In the genomic region with DNA sequence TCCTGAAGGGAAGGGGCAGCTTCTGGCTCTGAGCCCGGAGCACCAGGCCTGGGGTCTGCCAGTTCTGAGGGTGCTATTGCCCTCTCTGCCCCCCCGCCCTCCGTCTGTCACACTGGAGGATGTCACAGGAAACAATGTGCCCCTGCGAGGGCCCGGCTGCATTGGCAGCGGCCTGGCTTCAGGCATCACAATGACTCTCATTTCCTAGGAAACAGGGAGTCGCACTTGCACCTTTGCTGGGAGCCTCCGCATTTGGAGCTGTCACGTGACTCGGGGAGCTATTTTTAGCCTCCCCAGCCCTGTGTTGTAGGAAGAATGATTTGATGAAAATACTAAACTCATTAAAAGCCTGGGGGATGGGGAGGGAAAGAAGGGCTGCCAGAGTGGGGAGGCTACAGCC, we compare ENCODE assay signal across 12 cellular contexts.
DNase-seq lines count a peak whose midpoint lies in the region; ATAC-seq, FAIRE-seq and TF ChIP-seq lines count a peak whose summit lies in the region.
"Had no signal": no experiment of that assay in that cellular context is flagged by ENCODE, and none has a peak within 500 bp of the region (broad histone marks: within the 10 kb centered on the region; RNA-seq: fewer than 3 reads in every experiment).

No MANE protein-coding gene starts in this region.

- peak overlapping the region; percentile 0 to 73 (median 56); a peak in 19 of 22 replicates for H3K4me2 ChIP-seq in BLaER1 treated with 17β-estradiol and CSF1 and Interleukin-3, amounts not matched to agents 10 nM and 100 nM
- no peak overlapping the region for H3K4me2 ChIP-seq in fibroblast of lung (ENCODE audit: extremely low read depth, insufficient read depth, low read length)
- no peak overlapping the region for H3K4me2 ChIP-seq in neural progenitor cell
- H3K4me2 ChIP-seq: smooth muscle cell had no signal

- H3K79me2 ChIP-seq in fibroblast of lung (ENCODE audit: control insufficient read depth, insufficient read depth, low read length) (no peaks in the 10 kb centered on the region), neural progenitor cell (ENCODE audit: low read depth) (no peaks in the 10 kb centered on the region)

- no peaks in the 10 kb centered on the region; a peak in 1 of 22 replicates for H3K9me3 ChIP-seq in BLaER1 treated with 17β-estradiol and CSF1 and Interleukin-3, amounts not matched to agents 10 nM and 100 nM (replicated peaks in 1 of 11)
- H3K9me3 ChIP-seq in fibroblast of lung (ENCODE audit: control insufficient read depth, insufficient read depth, low read depth, low read length) = no peaks in the 10 kb centered on the region
- H3K9me3 ChIP-seq in neural progenitor cell (ENCODE audit: low read depth) = no peaks in the 10 kb centered on the region
- H3K9me3 ChIP-seq in naive thymus-derived CD4-positive, alpha-beta T cell (ENCODE audit: control insufficient read depth in 2 of 3, low read length in 3 of 3) = no peaks in the 10 kb centered on the region

- peak; percentile 79 for DNase-seq in NCI-H2227 (lab: John Stamatoyannopoulos, UW; ENCODE audit: unreplicated experiment)
- DNase-seq in fibroblast of lung (ENCODE audit: low read depth in 2 of 2) = peak; percentile 43 to 49
- no peak for DNase-seq in neural progenitor cell (ENCODE audit: low spot score)
- DNase-seq in naive thymus-derived CD4-positive, alpha-beta T cell = no peak
- no peak for DNase-seq in NCI-H128 (lab: John Stamatoyannopoulos, UW; ENCODE audit: unreplicated experiment)
- no peak for DNase-seq in GM12891 (ENCODE audit: insufficient read length, low spot score)
- DNase-seq: mammary epithelial cell had no signal

- H3F3A ChIP-seq in neural progenitor cell (ENCODE audit: low read depth) = no peaks in the 10 kb centered on the region

- FAIRE-seq in GM12891 (lab: Jason Lieb, UNC) = no peak

- no peak for TF ChIP-seq CTCF in fibroblast of lung (conservative IDR thresholded peaks at IDR 0.05 in 1 of 2, IDR thresholded peaks at IDR 0.05 in 1 of 2; ENCODE audit: low read depth in 1 of 2, low read length in 2 of 2)
- no peak for TF ChIP-seq CTCF in neural progenitor cell (IDR thresholded peaks at IDR 0.05)

- H3K4me1 Mint-ChIP-seq in neural progenitor cell = peaks cover 19% of the 10 kb centered on the region
- peaks cover 0 to 5% (median 0%) of the 10 kb centered on the region in 7 donors for H3K4me1 Mint-ChIP-seq in naive thymus-derived CD4-positive, alpha-beta T cell
- H3K4me1 Mint-ChIP-seq: activated T-helper 17 cell treated with anti-CD3 and anti-CD28 coated beads, Interleukin-2, amount 50 U/mL, for 72 hours; B cell had no signal

- H3K27ac ChIP-seq in BLaER1 treated with 17β-estradiol and CSF1 and Interleukin-3, amounts not matched to agents 10 nM and 100 nM = no peak overlapping the region
- H3K27ac ChIP-seq in fibroblast of lung (ENCODE audit: insufficient read depth, low read length) (no peak overlapping the region), neural progenitor cell (no peak overlapping the region)
- H3K27ac ChIP-seq in naive thymus-derived CD4-positive, alpha-beta T cell (ENCODE audit: low read depth, low read length) = no peak overlapping the region

- no peak for TF ChIP-seq POLR2A in GM12891 (IDR thresholded peaks at IDR 0.05; ENCODE audit: low read depth, low read length)

- POLR2A ChIA-PET in naive thymus-derived CD4-positive, alpha-beta T cell (lab: Charles Lee) = interaction anchor here (0.6 kb wide), 1 partner anchor 426 kb away, joined by 3 read pairs; no protein-coding TSS in a partner anchor

- H4K20me1 ChIP-seq in BLaER1 treated with 17β-estradiol and CSF1 and Interleukin-3, amounts not matched to agents 10 nM and 100 nM = no peaks in the 10 kb centered on the region
- H4K20me1 ChIP-seq in fibroblast of lung (ENCODE audit: control insufficient read depth, extremely low read depth, insufficient read depth, low read length) = no peaks in the 10 kb centered on the region
- H4K20me1 ChIP-seq in neural progenitor cell (ENCODE audit: low read depth) = no peaks in the 10 kb centered on the region

- no peak overlapping the region for H3K4me3 Mint-ChIP-seq in neural progenitor cell
- H3K4me3 Mint-ChIP-seq in naive thymus-derived CD4-positive, alpha-beta T cell = no peak overlapping the region
- H3K4me3 Mint-ChIP-seq: activated T-helper 17 cell treated with anti-CD3 and anti-CD28 coated beads, Interleukin-2, amount 50 U/mL, for 72 hours; B cell had no signal

- H3K36me3 ChIP-seq in BLaER1 treated with 17β-estradiol and CSF1 and Interleukin-3, amounts not matched to agents 10 nM and 100 nM = no peaks in the 10 kb centered on the region
- H3K36me3 ChIP-seq in fibroblast of lung (ENCODE audit: control insufficient read depth, insufficient read depth, low read length) (no peaks in the 10 kb centered on the region), neural progenitor cell (no peaks in the 10 kb centered on the region)
- no peaks in the 10 kb centered on the region for H3K36me3 ChIP-seq in naive thymus-derived CD4-positive, alpha-beta T cell (ENCODE audit: control insufficient read depth in 2 of 3, insufficient read depth in 3 of 3, low read length in 3 of 3)

- H3K9ac ChIP-seq in BLaER1 treated with 17β-estradiol and CSF1 and Interleukin-3, amounts not matched to agents 10 nM and 100 nM = no peak overlapping the region; a peak in 1 of 22 replicates
- H3K9ac ChIP-seq in fibroblast of lung (ENCODE audit: insufficient read depth, low read length) = no peak overlapping the region
- H3K9ac ChIP-seq in neural progenitor cell = no peak overlapping the region

- H2AFZ ChIP-seq in fibroblast of lung (ENCODE audit: low read length) = no peak overlapping the region
- no peak overlapping the region for H2AFZ ChIP-seq in neural progenitor cell (replicated peaks)

- H3K4me3 ChIP-seq in BLaER1 treated with 17β-estradiol and CSF1 and Interleukin-3, amounts not matched to agents 10 nM and 100 nM = no peak overlapping the region
- H3K4me3 ChIP-seq in fibroblast of lung (replicated peaks in 1 of 4; ENCODE audit: control extremely low read depth in 1 of 4, insufficient read depth in 1 of 4, low read depth in 3 of 4, low read length in 4 of 4) = no peak overlapping the region
- H3K4me3 ChIP-seq in neural progenitor cell = no peak overlapping the region
- H3K4me3 ChIP-seq in naive thymus-derived CD4-positive, alpha-beta T cell (ENCODE audit: low read length) = no peak overlapping the region
- H3K4me3 ChIP-seq: smooth muscle cell had no signal

- ATAC-seq in naive thymus-derived CD4-positive, alpha-beta T cell = no peak
- no peak for ATAC-seq in GM21515 (IDR thresholded peaks at IDR 0.05; ENCODE audit: unreplicated experiment)
- ATAC-seq: activated T-helper 17 cell treated with anti-CD3 and anti-CD28 coated beads, Interleukin-2, amount 50 U/mL, for 72 hours had no signal

- peaks cover 4 to 19% (median 14%) of the 10 kb centered on the region in 10 experiments; a peak in 19 of 20 replicates for H3K4me1 ChIP-seq in BLaER1 treated with 17β-estradiol and CSF1 and Interleukin-3, amounts not matched to agents 10 nM and 100 nM
- H3K4me1 ChIP-seq in fibroblast of lung (ENCODE audit: control insufficient read depth, extremely low read depth, insufficient read depth, low read length) = no peaks in the 10 kb centered on the region
- H3K4me1 ChIP-seq in neural progenitor cell = peaks cover 6% of the 10 kb centered on the region
- H3K4me1 ChIP-seq in naive thymus-derived CD4-positive, alpha-beta T cell (ENCODE audit: control insufficient read depth in 2 of 2, insufficient read depth in 2 of 2, low read length in 2 of 2) = no peaks in the 10 kb centered on the region

- intact Hi-C loops in naive thymus-derived CD4-positive, alpha-beta T cell (cut with micrococcal nuclease) = no loop called here

- CTCF ChIA-PET in naive thymus-derived CD4-positive, alpha-beta T cell (lab: Charles Lee) = no interaction called here

- H3K27me3 Mint-ChIP-seq in neural progenitor cell (ENCODE audit: insufficient read depth, low read depth) = peaks cover 32% of the 10 kb centered on the region
- peaks cover 0 to 11% (median 0%) of the 10 kb centered on the region in 5 donors for H3K27me3 Mint-ChIP-seq in naive thymus-derived CD4-positive, alpha-beta T cell

- H3K27ac Mint-ChIP-seq in neural progenitor cell = peak overlapping the region; percentile 16
- H3K27ac Mint-ChIP-seq in naive thymus-derived CD4-positive, alpha-beta T cell = no peak overlapping the region
- H3K27ac Mint-ChIP-seq: activated T-helper 17 cell treated with anti-CD3 and anti-CD28 coated beads, Interleukin-2, amount 50 U/mL, for 72 hours; B cell had no signal

- H3K27me3 ChIP-seq in BLaER1 treated with 17β-estradiol and CSF1 and Interleukin-3, amounts not matched to agents 10 nM and 100 nM = peaks cover 0 to 3% (median 0%) of the 10 kb centered on the region in 11 experiments; a peak in 1 of 22 replicates
- H3K27me3 ChIP-seq in fibroblast of lung (ENCODE audit: control insufficient read depth, insufficient read depth, low read length) (peaks cover 14% of the 10 kb centered on the region), neural progenitor cell (peaks cover 61% of the 10 kb centered on the region)
- no peaks in the 10 kb centered on the region for H3K27me3 ChIP-seq in naive thymus-derived CD4-positive, alpha-beta T cell (ENCODE audit: control insufficient read depth in 2 of 2, insufficient read depth in 2 of 2, low read length in 2 of 2)

- H3K9me3 Mint-ChIP-seq in neural progenitor cell = no peaks in the 10 kb centered on the region
- peaks cover 0 to 9% (median 0%) of the 10 kb centered on the region in 11 donors for H3K9me3 Mint-ChIP-seq in naive thymus-derived CD4-positive, alpha-beta T cell

- H3K36me3 Mint-ChIP-seq in neural progenitor cell = no peaks in the 10 kb centered on the region
- peaks cover 0 to 6% (median 0%) of the 10 kb centered on the region in 5 donors for H3K36me3 Mint-ChIP-seq in naive thymus-derived CD4-positive, alpha-beta T cell

TF ChIP-seq in GM12891, 5 proteins besides CTCF, POLR2A, EP300 and RAD21:
- TF ChIP-seq TAF1 (IDR thresholded peaks at IDR 0.05; ENCODE audit: low read depth, low read length) (no peak), PAX5 (IDR thresholded peaks at IDR 0.05; ENCODE audit: insufficient read depth, low read length, severe bottlenecking) (no peak), POLR2AphosphoS5 (IDR thresholded peaks at IDR 0.05; ENCODE audit: low read depth, low read length) (no peak), SPI1 (IDR thresholded peaks at IDR 0.05; ENCODE audit: low read depth, low read length) (no peak)

Comparison
In these comparisons a context has a peak if more than half of its experiments do, and no peak if none do; other contexts are left out.
1. H3K4me2 ChIP-seq: peak in BLaER1 treated with 17β-estradiol and CSF1 and Interleukin-3, amounts not matched to agents 10 nM and 100 nM (11 of 11); none in fibroblast of lung (single experiment) and neural progenitor cell (single experiment).
2. DNase-seq: peak in NCI-H2227 (single experiment) and fibroblast of lung (2 of 2); none in neural progenitor cell (single experiment), naive thymus-derived CD4-positive, alpha-beta T cell (0 of 9), NCI-H128 (single experiment) and GM12891 (single experiment).